ENCODE assay signal across 26 cellular contexts in genomic region chr20:1205802-1206201, GRCh38. TPM values are rescaled to one million over a fixed set of nuclear protein-coding genes. Genes with fewer than 3 reads are reported as not detected.
"Had no signal": no experiment of that assay in that cellular context is flagged by ENCODE, and none has a peak within 500 bp of the region (broad histone marks: within the 10 kb centered on the region; RNA-seq: fewer than 3 reads in every experiment).

No MANE protein-coding gene starts in this region.

- H3K9me3 ChIP-seq: MG63, SK-N-SH had no signal

- H3K36me3 ChIP-seq: MG63 had no signal

- DNase-seq: Karpas-422, KG1, MG63, NCI-H1092, NCI-H1105 treated with DMSO at 0.1 percent for 48 hours, NCI-H1417 treated with DMSO at 0.1 percent for 48 hours, NCI-H146, NCI-H187, NCI-H2029, NCI-H2081 treated with DMSO at 0.1 percent for 48 hours, NCI-H2171, NCI-H226, NCI-H446, NCI-H510A, NCI-H524 treated with DMSO at 0.1 percent for 48 hours, NCI-H69, NCI-H774, PC-3, SHP77, SK-N-SH, SW 1271 had no signal

- H3K4me3 ChIP-seq: MG63 had no signal

- ATAC-seq: Panc1, PC-3 had no signal

- H3K9ac ChIP-seq: SK-N-SH had no signal

- FAIRE-seq: HTR-8/SVneo had no signal

- H3K4me2 ChIP-seq: SK-N-SH had no signal

- H3K27ac ChIP-seq: HL-60, RWPE1 had no signal

RNA-seq across cellular contexts. Expression of gene C20orf202, which starts 2.5 kb away (rescaled TPM):
- total RNA-seq: PC-3, SK-MEL-5 had no signal
- polyA plus RNA-seq: SK-N-SH had no signal
